In the genomic region with DNA sequence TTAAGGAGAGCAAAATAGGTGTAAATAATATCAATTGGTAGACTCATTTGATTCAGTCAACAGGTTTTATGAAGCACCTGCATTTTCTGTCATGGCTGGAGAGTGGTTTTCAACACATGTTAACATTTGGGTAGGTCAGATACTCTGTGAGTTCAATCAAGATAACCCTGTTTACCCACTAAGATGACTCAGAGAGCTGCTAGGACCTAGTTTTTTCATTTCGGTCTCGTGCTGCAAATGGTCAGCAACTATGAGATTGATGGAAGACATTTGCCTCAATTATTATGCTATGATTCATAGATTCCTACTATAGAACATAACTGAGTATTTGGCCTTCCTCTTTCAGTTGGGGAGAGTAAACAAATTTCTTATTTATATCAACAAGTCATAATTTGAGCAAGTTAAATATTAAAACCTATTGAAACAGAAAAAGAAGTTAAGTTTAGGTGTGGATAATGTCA, we compare ENCODE assay signal across 1 cellular context.
TF ChIP-seq lines count a peak whose summit lies in the region.

No MANE protein-coding gene starts in this region.

TF ChIP-seq in K562, 482 proteins besides CTCF, POLR2A, EP300 and RAD21 (continued from another document and continues in another):
- TF ChIP-seq ZNF695 (CRISPR knock-in tag; IDR thresholded peaks at IDR 0.05), result no peak
- TF ChIP-seq LCOR (CRISPR knock-in tag; IDR thresholded peaks at IDR 0.05), result peak; percentile 82
- peak; percentile 94 for TF ChIP-seq DPF2 (IDR thresholded peaks at IDR 0.05)
- TF ChIP-seq GATA2 (CRISPR knock-in tag; IDR thresholded peaks at IDR 0.05), result peak; percentile 49; the same call in 1 of the 2 replicates
- TF ChIP-seq ID3 (CRISPR knock-in tag; IDR thresholded peaks at IDR 0.05), result no peak
- TF ChIP-seq ID3 (tag; IDR thresholded peaks at IDR 0.05), result 0 out of 2 replicates have a peak, but pooled peaks have one; percentile 42
- TF ChIP-seq, protein P1, sequence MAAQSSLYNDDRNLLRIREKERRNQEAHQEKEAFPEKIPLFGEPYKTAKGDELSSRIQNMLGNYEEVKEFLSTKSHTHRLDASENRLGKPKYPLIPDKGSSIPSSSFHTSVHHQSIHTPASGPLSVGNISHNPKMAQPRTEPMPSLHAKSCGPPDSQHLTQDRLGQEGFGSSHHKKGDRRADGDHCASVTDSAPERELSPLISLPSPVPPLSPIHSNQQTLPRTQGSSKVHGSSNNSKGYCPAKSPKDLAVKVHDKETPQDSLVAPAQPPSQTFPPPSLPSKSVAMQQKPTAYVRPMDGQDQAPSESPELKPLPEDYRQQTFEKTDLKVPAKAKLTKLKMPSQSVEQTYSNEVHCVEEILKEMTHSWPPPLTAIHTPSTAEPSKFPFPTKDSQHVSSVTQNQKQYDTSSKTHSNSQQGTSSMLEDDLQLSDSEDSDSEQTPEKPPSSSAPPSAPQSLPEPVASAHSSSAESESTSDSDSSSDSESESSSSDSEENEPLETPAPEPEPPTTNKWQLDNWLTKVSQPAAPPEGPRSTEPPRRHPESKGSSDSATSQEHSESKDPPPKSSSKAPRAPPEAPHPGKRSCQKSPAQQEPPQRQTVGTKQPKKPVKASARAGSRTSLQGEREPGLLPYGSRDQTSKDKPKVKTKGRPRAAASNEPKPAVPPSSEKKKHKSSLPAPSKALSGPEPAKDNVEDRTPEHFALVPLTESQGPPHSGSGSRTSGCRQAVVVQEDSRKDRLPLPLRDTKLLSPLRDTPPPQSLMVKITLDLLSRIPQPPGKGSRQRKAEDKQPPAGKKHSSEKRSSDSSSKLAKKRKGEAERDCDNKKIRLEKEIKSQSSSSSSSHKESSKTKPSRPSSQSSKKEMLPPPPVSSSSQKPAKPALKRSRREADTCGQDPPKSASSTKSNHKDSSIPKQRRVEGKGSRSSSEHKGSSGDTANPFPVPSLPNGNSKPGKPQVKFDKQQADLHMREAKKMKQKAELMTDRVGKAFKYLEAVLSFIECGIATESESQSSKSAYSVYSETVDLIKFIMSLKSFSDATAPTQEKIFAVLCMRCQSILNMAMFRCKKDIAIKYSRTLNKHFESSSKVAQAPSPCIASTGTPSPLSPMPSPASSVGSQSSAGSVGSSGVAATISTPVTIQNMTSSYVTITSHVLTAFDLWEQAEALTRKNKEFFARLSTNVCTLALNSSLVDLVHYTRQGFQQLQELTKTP (IDR thresholded peaks at IDR 0.05; ENCODE audit: low read depth in 1 of 2, partially characterized antibody in 2 of 2), result peak; percentile 20 to 53
- TF ChIP-seq ZNF41 (CRISPR knock-in tag; conservative IDR thresholded peaks at IDR 0.05), result peak; percentile 80; the same call in 1 of the 2 replicates
- peak; percentile 58 for TF ChIP-seq NCOR1 (IDR thresholded peaks at IDR 0.05)
- TF ChIP-seq LEF1 (IDR thresholded peaks at IDR 0.05), result peak; percentile 74; the same call in 1 of the 2 replicates
- TF ChIP-seq STAT5A (IDR thresholded peaks at IDR 0.05; ENCODE audit: borderline replicate concordance, low read length), result peak; percentile 51; the same call in 1 of the 2 replicates
- TF ChIP-seq SMARCC2 (IDR thresholded peaks at IDR 0.05; ENCODE audit: low read depth), result peak; percentile 91
- peak; percentile 65; the same call in 1 of the 2 replicates for TF ChIP-seq HDAC2 (IDR thresholded peaks at IDR 0.05)
- TF ChIP-seq MTA1 (IDR thresholded peaks at IDR 0.05; ENCODE audit: borderline replicate concordance), result peak; percentile 81; the same call in 1 of the 2 replicates
- TF ChIP-seq MYC (IDR thresholded peaks at IDR 0.05; ENCODE audit: low read depth, low read length), result 0 out of 2 replicates have a peak, but pooled peaks have one; percentile 29
- TF ChIP-seq MYC (CRISPR knock-in tag; IDR thresholded peaks at IDR 0.05; ENCODE audit: borderline replicate concordance, low read depth), result no peak
- peak in 1 of 2 experiments; percentile 64; a peak in 2 of 4 replicates for TF ChIP-seq ZNF639 (CRISPR knock-in tag; conservative IDR thresholded peaks at IDR 0.05 in 1 of 2, IDR thresholded peaks at IDR 0.05 in 1 of 2)
- peak; percentile 56; the same call in 1 of the 2 replicates for TF ChIP-seq ZEB2 (IDR thresholded peaks at IDR 0.05)
- peak; percentile 71; the same call in 1 of the 2 replicates for TF ChIP-seq KDM2B (CRISPR knock-in tag; IDR thresholded peaks at IDR 0.05)
- 0 out of 2 replicates have a peak, but pooled peaks have one; percentile 71 for TF ChIP-seq ATF4 (CRISPR knock-in tag; IDR thresholded peaks at IDR 0.05)
- peak in 1 of 2 experiments; percentile 18 for TF ChIP-seq NCOA2 (IDR thresholded peaks at IDR 0.05; ENCODE audit: partially characterized antibody in 2 of 2)
- no peak for TF ChIP-seq CBFB (CRISPR knock-in tag; IDR thresholded peaks at IDR 0.05)
- TF ChIP-seq ZNF318 (IDR thresholded peaks at IDR 0.05; ENCODE audit: borderline replicate concordance in 1 of 2, low read depth in 1 of 2), result peak in 1 of 2 experiments; percentile 93; a peak in 2 of 4 replicates
- TF ChIP-seq TBL1XR1 (IDR thresholded peaks at IDR 0.05; ENCODE audit: low read length in 2 of 2), result peak in 1 of 2 experiments; percentile 24; a peak in 1 of 4 replicates
- no peak for TF ChIP-seq ETS2 (tag; IDR thresholded peaks at IDR 0.05; ENCODE audit: borderline replicate concordance, poor library complexity, severe bottlenecking)
- TF ChIP-seq HDAC3 (IDR thresholded peaks at IDR 0.05; ENCODE audit: borderline replicate concordance, partially characterized antibody), result peak; percentile 64
- 0 out of 2 replicates have a peak, but pooled peaks have one; percentile 79 for TF ChIP-seq SMAD3 (CRISPR knock-in tag; conservative IDR thresholded peaks at IDR 0.05)
- TF ChIP-seq ZNF584 (CRISPR knock-in tag; IDR thresholded peaks at IDR 0.05; ENCODE audit: low read depth), result peak; percentile 49; the same call in 1 of the 2 replicates
- TF ChIP-seq ZBTB9 (CRISPR knock-in tag; IDR thresholded peaks at IDR 0.05), result peak; percentile 82; the same call in 1 of the 2 replicates
- no peak for TF ChIP-seq FOXJ3 (CRISPR knock-in tag; IDR thresholded peaks at IDR 0.05)
- peak; percentile 73 for TF ChIP-seq ZNF239 (CRISPR knock-in tag; IDR thresholded peaks at IDR 0.05)
- TF ChIP-seq PTTG1 (tag; IDR thresholded peaks at IDR 0.05; ENCODE audit: low read depth), result peak; percentile 63; the same call in 1 of the 2 replicates
- TF ChIP-seq ESRRB (CRISPR knock-in tag; IDR thresholded peaks at IDR 0.05; ENCODE audit: borderline replicate concordance), result no peak
- TF ChIP-seq MTF1 (CRISPR knock-in tag; IDR thresholded peaks at IDR 0.05; ENCODE audit: borderline replicate concordance), result no peak
- peak; percentile 98 for TF ChIP-seq BHLHE40 (IDR thresholded peaks at IDR 0.05; ENCODE audit: low read length)
- peak in 1 of 2 experiments; percentile 91; a peak in 2 of 4 replicates for TF ChIP-seq TEAD1 (CRISPR knock-in tag; IDR thresholded peaks at IDR 0.05)
- TF ChIP-seq ARID3A (IDR thresholded peaks at IDR 0.05; ENCODE audit: borderline replicate concordance, low read depth, low read length), result peak; percentile 27; the same call in 1 of the 2 replicates
- no peak for TF ChIP-seq E2F4 (CRISPR knock-in tag; IDR thresholded peaks at IDR 0.05; ENCODE audit: low read depth)
- TF ChIP-seq ZNF589 (CRISPR knock-in tag; IDR thresholded peaks at IDR 0.05; ENCODE audit: low read depth), result peak; percentile 86; the same call in 1 of the 2 replicates
